ENCODE assay signal across 10 cellular contexts in genomic region chr19:18713550-18714117, GRCh38.
"Had no signal": no experiment of that assay in that cellular context is flagged by ENCODE, and none has a peak within 500 bp of the region (broad histone marks: within the 10 kb centered on the region; RNA-seq: fewer than 3 reads in every experiment).

No MANE protein-coding gene starts in this region.

- H3K4me3 ChIP-seq: coronary artery, tibial artery had no signal

- H3K27ac Mint-ChIP-seq: activated CD4-positive, alpha-beta T cell treated with anti-CD3 and anti-CD28 coated beads, Interleukin-2, amount 10 ng/mL, durations not matched to agents 7 days and 5 days; T-helper 2 cell treated with Interferon-gamma antibody and Interleukin-4, amounts not matched to agents 5 μg/mL and 100 μg/mL, for 36 hours had no signal

- H3K9me3 ChIP-seq: tibial artery had no signal

- H3K9me3 Mint-ChIP-seq: activated CD4-positive, alpha-beta T cell treated with anti-CD3 and anti-CD28 coated beads, Interleukin-2, amount 10 ng/mL, durations not matched to agents 7 days and 5 days; naive thymus-derived CD8-positive, alpha-beta T cell; T-helper 2 cell treated with Interferon-gamma antibody and Interleukin-4, amounts not matched to agents 5 μg/mL and 100 μg/mL, for 36 hours had no signal

- H3K4me3 Mint-ChIP-seq: activated CD4-positive, alpha-beta T cell treated with anti-CD3 and anti-CD28 coated beads, Interleukin-2, amount 10 ng/mL, durations not matched to agents 7 days and 5 days; T-helper 2 cell treated with Interferon-gamma antibody and Interleukin-4, amounts not matched to agents 5 μg/mL and 100 μg/mL, for 36 hours had no signal

- H3K27ac ChIP-seq: coronary artery, tibial artery had no signal

- H3K4me1 Mint-ChIP-seq: activated CD4-positive, alpha-beta T cell treated with anti-CD3 and anti-CD28 coated beads, Interleukin-2, amount 10 ng/mL, durations not matched to agents 7 days and 5 days had no signal

- DNase-seq: activated CD4-positive, alpha-beta T cell treated with anti-CD3 and anti-CD28 coated beads, Interleukin-2, amount 10 ng/mL, durations not matched to agents 7 days and 5 days; activated naive CD4-positive, alpha-beta T cell; activated T-cell treated with anti-CD3 and anti-CD28 coated beads for 4 hours; effector CD4-positive, alpha-beta T cell; naive thymus-derived CD8-positive, alpha-beta T cell; stimulated activated CD4-positive, alpha-beta T cell treated with anti-CD3 and anti-CD28 coated beads, Interleukin-4, amount 100 ng/mL, for 1 hour; stimulated activated naive CD4-positive, alpha-beta T cell; tibial artery had no signal

- H3K27me3 Mint-ChIP-seq: activated CD4-positive, alpha-beta T cell treated with anti-CD3 and anti-CD28 coated beads, Interleukin-2, amount 10 ng/mL, durations not matched to agents 7 days and 5 days; naive thymus-derived CD8-positive, alpha-beta T cell had no signal

- H3K27me3 ChIP-seq: tibial artery had no signal
